In genomic region chr18:323253-323622, GRCh38 we compare ENCODE assay signal across 12 cellular contexts. TPM values are rescaled to one million over a fixed set of nuclear protein-coding genes. Genes with fewer than 3 reads are reported as not detected.
A peak's percentile ranks its signal among the peaks of the same experiment; 100 is the strongest.
DNase-seq lines count a peak whose midpoint lies in the region; ATAC-seq, FAIRE-seq and TF ChIP-seq lines count a peak whose summit lies in the region.
"Had no signal": no experiment of that assay in that cellular context is flagged by ENCODE, and none has a peak within 500 bp of the region (broad histone marks: within the 10 kb centered on the region; RNA-seq: fewer than 3 reads in every experiment).

No MANE protein-coding gene starts in this region.

- H3K4me1 ChIP-seq in ACC112 (ENCODE audit: control insufficient read depth, insufficient read depth, low read length, unreplicated experiment) (peaks cover 28% of the 10 kb centered on the region), HEK293 (ENCODE audit: control insufficient read depth, insufficient read depth, low read length) (peaks cover 3% of the 10 kb centered on the region; the same call in 1 of the 2 replicates), K562 (replicated peaks in 1 of 2; ENCODE audit: control insufficient read depth in 2 of 2, insufficient read depth in 2 of 2, low read length in 2 of 2) (peaks cover 0 to 7% of the 10 kb centered on the region in 2 experiments; a peak in 2 of 5 replicates), right lobe of liver (no peaks in the 10 kb centered on the region)

- H3K4me3 ChIP-seq in ACC112 (ENCODE audit: low read depth, low read length): no peak overlapping the region; the same call in 1 of the 2 replicates
- H3K4me3 ChIP-seq in HEK293 (ENCODE audit: low read depth, low read length): no peak overlapping the region
- no peak overlapping the region for H3K4me3 ChIP-seq in K562
- no peak overlapping the region for H3K4me3 ChIP-seq in right lobe of liver
- H3K4me3 ChIP-seq: GM12878 had no signal

- 0 out of 2 replicates have a peak overlapping the region, but pooled peaks have one; percentile 25 for H3K27ac ChIP-seq in ACC112 (ENCODE audit: low read depth, low read length)
- H3K27ac ChIP-seq in HEK293 (ENCODE audit: extremely low read depth, low read depth, low read length): no peak overlapping the region
- no peak overlapping the region for H3K27ac ChIP-seq in K562 (ENCODE audit: extremely low read depth, low read depth, low read length)
- H3K27ac ChIP-seq in right lobe of liver: no peak overlapping the region
- no peak overlapping the region for H3K27ac ChIP-seq in CD4-positive, alpha-beta T cell (ENCODE audit: low read depth, low read length)

- BruUV-seq in K562 (replicated peaks; lab: Mats Ljungman, UMichigan): no TSS peak

- ATAC-seq in K562: no peak
- ATAC-seq in right lobe of liver: peak; percentile 70 to 97 (median 80)
- no peak for ATAC-seq in CD4-positive, alpha-beta T cell (ENCODE audit: poor library complexity)
- ATAC-seq in HG02678 (IDR thresholded peaks at IDR 0.05; ENCODE audit: unreplicated experiment): no peak

- H3K27me3 ChIP-seq in ACC112 (ENCODE audit: insufficient read depth, low read length) (peaks cover 5% of the 10 kb centered on the region; the same call in 1 of the 2 replicates), K562 (ENCODE audit: control insufficient read depth in 2 of 2, insufficient read depth in 2 of 2, low read length in 2 of 2) (peaks cover 14 to 36% of the 10 kb centered on the region in 2 experiments), right lobe of liver (no peaks in the 10 kb centered on the region)
- no peaks in the 10 kb centered on the region for H3K27me3 ChIP-seq in CD4-positive, alpha-beta T cell (ENCODE audit: control insufficient read depth, insufficient read depth, low read length)

- in situ Hi-C loops in K562 (cut with MboI): no loop called here

- no peak overlapping the region for H3K9ac ChIP-seq in K562 (ENCODE audit: insufficient read depth in 1 of 2, low read depth in 2 of 2, low read length in 2 of 2)

- H3K9me3 ChIP-seq in HEK293 (ENCODE audit: control insufficient read depth, insufficient read depth, low read depth, low read length): no peaks in the 10 kb centered on the region
- no peaks in the 10 kb centered on the region for H3K9me3 ChIP-seq in K562 (replicated peaks; ENCODE audit: control insufficient read depth, insufficient read depth, low read depth, low read length)
- H3K9me3 ChIP-seq in right lobe of liver: no peaks in the 10 kb centered on the region
- no peaks in the 10 kb centered on the region for H3K9me3 ChIP-seq in CD4-positive, alpha-beta T cell (ENCODE audit: control insufficient read depth, low read length)

- H3K36me3 ChIP-seq in ACC112 (ENCODE audit: insufficient read depth, low read length) (no peaks in the 10 kb centered on the region), HEK293 (ENCODE audit: control insufficient read depth in 2 of 2, insufficient read depth in 1 of 2, low read length in 2 of 2) (peaks cover 0 to 3% of the 10 kb centered on the region in 2 experiments; a peak in 1 of 3 replicates), K562 (ENCODE audit: control insufficient read depth, insufficient read depth, low read length) (no peaks in the 10 kb centered on the region), right lobe of liver (no peaks in the 10 kb centered on the region)

- intact Hi-C loops in K562 (cut with micrococcal nuclease): loop anchor here (2.0 kb wide), 1 partner anchor 36 kb away; no protein-coding TSS in a partner anchor
- intact Hi-C loops in right lobe of liver (cut with DNase I): no loop called here
- intact Hi-C loops in CD4-positive, alpha-beta T cell (cut with DNase I, micrococcal nuclease): no loop called here

- TF ChIP-seq POLR2A in K562 (conservative IDR thresholded peaks at IDR 0.05) (no peak), right lobe of liver (IDR thresholded peaks at IDR 0.05) (no peak)

- POLR2A ChIA-PET in HEK293 (lab: Yijun Ruan, JAX) (no interaction called here), K562 (lab: Yijun Ruan, JAX) (interaction anchor here (1.4 kb wide), 1 partner anchor 14 kb away, joined by 3 read pairs; no protein-coding TSS in a partner anchor)
- POLR2A ChIA-PET in CD4-positive, alpha-beta T cell (lab: Charles Lee): no interaction called here
- POLR2A ChIA-PET in activated CD4-positive, alpha-beta T cell treated with anti-CD3 and anti-CD28 coated beads, Interleukin-2, amount 10 ng/mL, durations not matched to agents 7 days and 5 days (lab: Charles Lee): no interaction called here

- TF ChIP-seq RAD21 in K562 (CRISPR knock-in tag; conservative IDR thresholded peaks at IDR 0.05 in 1 of 2, IDR thresholded peaks at IDR 0.05 in 1 of 2): no peak

- DNase-seq in K562 (ENCODE audit: extremely low read depth in 1 of 4, low spot score in 3 of 4): no peak
- DNase-seq in right lobe of liver: no peak
- DNase-seq in CD4-positive, alpha-beta T cell: no peak
- DNase-seq in cortex of kidney (lab: John Stamatoyannopoulos, UW): no peak
- no peak for DNase-seq in activated CD4-positive, alpha-beta T cell treated with anti-CD3 and anti-CD28 coated beads, Interleukin-2, amount 10 ng/mL, durations not matched to agents 7 days and 5 days
- DNase-seq: NCI-H2171 treated with DMSO at 0.1 percent for 48 hours; stimulated activated naive CD4-positive, alpha-beta T cell had no signal

- 0 out of 2 replicates have a peak, but pooled peaks cover 12% of the 10 kb centered on the region for H4K20me1 ChIP-seq in K562 (replicated peaks; ENCODE audit: control insufficient read depth, insufficient read depth, low read length)

- TF ChIP-seq EP300 in K562 (IDR thresholded peaks at IDR 0.05; ENCODE audit: low read length): no peak

- no peaks in the 10 kb centered on the region for H3K9me1 ChIP-seq in K562 (ENCODE audit: control insufficient read depth, insufficient read depth, low read length)

- no peak for TF ChIP-seq CTCF in HEK293 (tag by site-specific recombination; IDR thresholded peaks at IDR 0.05)
- no peak for TF ChIP-seq CTCF in K562 (IDR thresholded peaks at IDR 0.05 in 2 of 3, conservative IDR thresholded peaks at IDR 0.05 in 1 of 3; ENCODE audit: insufficient read depth in 2 of 3, low read depth in 1 of 3, low read length in 3 of 3)
- TF ChIP-seq CTCF in right lobe of liver (IDR thresholded peaks at IDR 0.05): no peak
- no peak for TF ChIP-seq CTCF in CD4-positive, alpha-beta T cell (IDR thresholded peaks at IDR 0.05)

- no peak overlapping the region for H3K4me2 ChIP-seq in K562 (ENCODE audit: insufficient read depth, low read length)

- H3K4me3 Mint-ChIP-seq in CD4-positive, alpha-beta T cell: no peak overlapping the region
- H3K4me3 Mint-ChIP-seq in activated CD4-positive, alpha-beta T cell treated with anti-CD3 and anti-CD28 coated beads, Interleukin-2, amount 10 ng/mL, durations not matched to agents 7 days and 5 days: no peak overlapping the region
- H3K4me3 Mint-ChIP-seq: B cell had no signal

- WGBS in K562 (ENCODE audit: insufficient coverage, low coverage, missing lambda C conversion rate): 6% methylated on average over 2 of the region's 2 CpGs
- 38% methylated on average over 2 of the region's 2 CpGs for WGBS in right lobe of liver (ENCODE audit: insufficient coverage, low coverage, low lambda C conversion rate, missing lambda C conversion rate)

- H3K27me3 Mint-ChIP-seq in CD4-positive, alpha-beta T cell: no peaks in the 10 kb centered on the region
- peaks cover 3% of the 10 kb centered on the region for H3K27me3 Mint-ChIP-seq in activated CD4-positive, alpha-beta T cell treated with anti-CD3 and anti-CD28 coated beads, Interleukin-2, amount 10 ng/mL, durations not matched to agents 7 days and 5 days

- H3K9me3 Mint-ChIP-seq in CD4-positive, alpha-beta T cell: no peaks in the 10 kb centered on the region
- no peaks in the 10 kb centered on the region for H3K9me3 Mint-ChIP-seq in activated CD4-positive, alpha-beta T cell treated with anti-CD3 and anti-CD28 coated beads, Interleukin-2, amount 10 ng/mL, durations not matched to agents 7 days and 5 days

- H3K36me3 Mint-ChIP-seq in CD4-positive, alpha-beta T cell (ENCODE audit: low read depth): no peaks in the 10 kb centered on the region
- H3K36me3 Mint-ChIP-seq in activated CD4-positive, alpha-beta T cell treated with anti-CD3 and anti-CD28 coated beads, Interleukin-2, amount 10 ng/mL, durations not matched to agents 7 days and 5 days (ENCODE audit: low read depth): no peaks in the 10 kb centered on the region

- H3K27ac Mint-ChIP-seq in CD4-positive, alpha-beta T cell: no peak overlapping the region
- no peak overlapping the region for H3K27ac Mint-ChIP-seq in activated CD4-positive, alpha-beta T cell treated with anti-CD3 and anti-CD28 coated beads, Interleukin-2, amount 10 ng/mL, durations not matched to agents 7 days and 5 days
- H3K27ac Mint-ChIP-seq: B cell had no signal

- peaks cover 4% of the 10 kb centered on the region for H3K4me1 Mint-ChIP-seq in CD4-positive, alpha-beta T cell (ENCODE audit: low read depth)
- H3K4me1 Mint-ChIP-seq in activated CD4-positive, alpha-beta T cell treated with anti-CD3 and anti-CD28 coated beads, Interleukin-2, amount 10 ng/mL, durations not matched to agents 7 days and 5 days: peaks cover 9% of the 10 kb centered on the region

- FAIRE-seq in K562 (lab: Jason Lieb, UNC): peak; percentile 29
- FAIRE-seq: GM12878 had no signal

- no peak overlapping the region for H2AFZ ChIP-seq in ACC112 (ENCODE audit: low read length, unreplicated experiment)
- no peak overlapping the region for H2AFZ ChIP-seq in K562 (ENCODE audit: low read depth, low read length)

- no peaks in the 10 kb centered on the region for H3K79me2 ChIP-seq in ACC112 (ENCODE audit: control insufficient read depth, insufficient read depth, low read length, unreplicated experiment)
- no peaks in the 10 kb centered on the region for H3K79me2 ChIP-seq in K562 (ENCODE audit: control insufficient read depth, insufficient read depth, low read length)

- CTCF ChIA-PET in HEK293 (lab: Yijun Ruan, JAX): interaction anchor here (1.2 kb wide), 1 partner anchor 11 kb away, joined by 3 read pairs; no protein-coding TSS in a partner anchor
- CTCF ChIA-PET in K562 (lab: Yijun Ruan, JAX; ENCODE audit: low intra/inter-chr PET ratio): no interaction called here
- CTCF ChIA-PET in CD4-positive, alpha-beta T cell (lab: Charles Lee): no interaction called here
- CTCF ChIA-PET in activated CD4-positive, alpha-beta T cell treated with anti-CD3 and anti-CD28 coated beads, Interleukin-2, amount 10 ng/mL, durations not matched to agents 7 days and 5 days (lab: Charles Lee): no interaction called here

RNA-seq across cellular contexts. Expression of gene THOC1, which starts 55.4 kb away (rescaled TPM):
- 140 and 675 TPM in 2 replicates for total RNA-seq in K562 (2011; cell fraction: chromatin; rRNA removed; ENCODE audit: low replicate concordance)
- total RNA-seq in K562 (2011; cell fraction: nucleolus; rRNA removed): 80.2 and 115 TPM in 2 replicates
- 243 and 305 TPM in 2 replicates for total RNA-seq in K562 (2011; cell fraction: nucleoplasm; rRNA removed)
- 70.9 and 77.6 TPM in 2 replicates for total RNA-seq in K562 (2014; rRNA removed)
- 136 and 149 TPM in 2 replicates for total RNA-seq in K562 (2014; rRNA removed; fragmentation: Illumina TruSeq; extraction: Trizol)
- total RNA-seq in K562 (2015; rRNA removed; fragmentation: Illumina TruSeq; extraction: Trizol): 116 and 120 TPM in 2 replicates
- 66.3 and 71.1 TPM in 2 replicates for total RNA-seq in K562 (2021)
- 143 and 150 TPM in 2 replicates for polyA plus RNA-seq in K562 (2011; rRNA removed)
- polyA plus RNA-seq in K562 (2011; cell fraction: cytosol; rRNA removed): 6.6 and 22.6 TPM in 2 replicates
- polyA plus RNA-seq in K562 (2011; cell fraction: nucleus; rRNA removed): 110 and 238 TPM in 2 replicates
- polyA plus RNA-seq in K562 (2012): 51.4 and 58.9 TPM in 2 replicates
- 83.6 and 106 TPM in 2 replicates for polyA plus RNA-seq in K562 (2014; fragmentation: Illumina TruSeq; extraction: Trizol)
- 100 to 1,000 TPM in 1 of 2 experiments, 10 to 100 TPM in 1; 87.1 to 139 TPM for polyA plus RNA-seq in K562 (2014; fragmentation: Nextera tagmentation; extraction: Ambion mirVana)
- 88.4 and 107 TPM in 2 replicates for polyA plus RNA-seq in K562 (2014; rRNA removed)
- polyA minus RNA-seq in K562 (2011; rRNA and poly(A)+ RNA removed): 168 and 237 TPM in 2 replicates
- polyA minus RNA-seq in K562 (2011; cell fraction: cytosol; rRNA and poly(A)+ RNA removed): 23.7 and 28.0 TPM in 2 replicates
- 139 and 282 TPM in 2 replicates for polyA minus RNA-seq in K562 (2011; cell fraction: nucleus; rRNA and poly(A)+ RNA removed)
- total RNA-seq in right lobe of liver: 10 to 100 TPM; 11.0 to 16.0 (median 12.6) TPM
- 10 to 100 TPM; 92.9 to 96.5 TPM for total RNA-seq in CD4-positive, alpha-beta T cell
- total RNA-seq in activated CD4-positive, alpha-beta T cell treated with anti-CD3 and anti-CD28 coated beads, Interleukin-2, amount 10 ng/mL, durations not matched to agents 7 days and 5 days: 10 to 100 TPM; 46.7 to 55.9 TPM

Comparison
In these comparisons a context has a peak if more than half of its experiments do, and no peak if none do; other contexts are left out.
1. ATAC-seq: peak in right lobe of liver (4 of 4); none in K562 (single experiment), CD4-positive, alpha-beta T cell (single experiment) and HG02678 (single experiment).